1 cellular context compared by ENCODE assay signal in the genomic region with DNA sequence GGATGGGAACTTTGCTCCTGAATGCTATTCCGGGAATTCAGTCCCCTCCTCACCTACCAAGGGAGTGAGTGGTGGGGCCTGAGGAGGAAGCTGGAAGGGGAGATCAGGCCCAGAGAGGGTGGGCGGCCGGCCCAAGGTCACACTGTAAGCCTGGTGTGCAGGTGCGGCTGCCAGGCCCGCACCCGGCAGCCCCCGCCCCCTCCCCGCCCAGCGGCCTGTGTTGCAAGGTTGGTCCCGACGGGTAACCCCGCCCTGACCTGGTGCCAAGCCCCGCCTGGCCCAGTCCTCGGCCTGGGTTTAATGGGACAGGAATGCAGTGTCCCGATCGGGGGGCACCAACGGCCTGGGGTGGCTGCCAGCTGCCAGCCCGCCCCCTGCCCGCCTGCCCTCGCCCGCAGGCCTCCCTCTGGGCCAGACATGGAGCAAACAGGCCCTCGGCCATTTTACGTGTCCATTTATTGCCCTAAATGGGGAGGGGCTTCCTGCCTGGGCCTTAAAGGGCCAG.
A peak's percentile ranks its signal among the peaks of the same experiment; 100 is the strongest.
TF ChIP-seq lines count a peak whose summit lies in the region.

No MANE protein-coding gene starts in this region.

TF ChIP-seq in K562, 482 proteins besides CTCF, POLR2A, EP300 and RAD21 (continued from another document):
- TF ChIP-seq, protein P1, sequence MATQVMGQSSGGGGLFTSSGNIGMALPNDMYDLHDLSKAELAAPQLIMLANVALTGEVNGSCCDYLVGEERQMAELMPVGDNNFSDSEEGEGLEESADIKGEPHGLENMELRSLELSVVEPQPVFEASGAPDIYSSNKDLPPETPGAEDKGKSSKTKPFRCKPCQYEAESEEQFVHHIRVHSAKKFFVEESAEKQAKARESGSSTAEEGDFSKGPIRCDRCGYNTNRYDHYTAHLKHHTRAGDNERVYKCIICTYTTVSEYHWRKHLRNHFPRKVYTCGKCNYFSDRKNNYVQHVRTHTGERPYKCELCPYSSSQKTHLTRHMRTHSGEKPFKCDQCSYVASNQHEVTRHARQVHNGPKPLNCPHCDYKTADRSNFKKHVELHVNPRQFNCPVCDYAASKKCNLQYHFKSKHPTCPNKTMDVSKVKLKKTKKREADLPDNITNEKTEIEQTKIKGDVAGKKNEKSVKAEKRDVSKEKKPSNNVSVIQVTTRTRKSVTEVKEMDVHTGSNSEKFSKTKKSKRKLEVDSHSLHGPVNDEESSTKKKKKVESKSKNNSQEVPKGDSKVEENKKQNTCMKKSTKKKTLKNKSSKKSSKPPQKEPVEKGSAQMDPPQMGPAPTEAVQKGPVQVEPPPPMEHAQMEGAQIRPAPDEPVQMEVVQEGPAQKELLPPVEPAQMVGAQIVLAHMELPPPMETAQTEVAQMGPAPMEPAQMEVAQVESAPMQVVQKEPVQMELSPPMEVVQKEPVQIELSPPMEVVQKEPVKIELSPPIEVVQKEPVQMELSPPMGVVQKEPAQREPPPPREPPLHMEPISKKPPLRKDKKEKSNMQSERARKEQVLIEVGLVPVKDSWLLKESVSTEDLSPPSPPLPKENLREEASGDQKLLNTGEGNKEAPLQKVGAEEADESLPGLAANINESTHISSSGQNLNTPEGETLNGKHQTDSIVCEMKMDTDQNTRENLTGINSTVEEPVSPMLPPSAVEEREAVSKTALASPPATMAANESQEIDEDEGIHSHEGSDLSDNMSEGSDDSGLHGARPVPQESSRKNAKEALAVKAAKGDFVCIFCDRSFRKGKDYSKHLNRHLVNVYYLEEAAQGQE (CRISPR knock-in tag; IDR thresholded peaks at IDR 0.05; ENCODE audit: low read depth) = no peak
- TF ChIP-seq, protein P2, sequence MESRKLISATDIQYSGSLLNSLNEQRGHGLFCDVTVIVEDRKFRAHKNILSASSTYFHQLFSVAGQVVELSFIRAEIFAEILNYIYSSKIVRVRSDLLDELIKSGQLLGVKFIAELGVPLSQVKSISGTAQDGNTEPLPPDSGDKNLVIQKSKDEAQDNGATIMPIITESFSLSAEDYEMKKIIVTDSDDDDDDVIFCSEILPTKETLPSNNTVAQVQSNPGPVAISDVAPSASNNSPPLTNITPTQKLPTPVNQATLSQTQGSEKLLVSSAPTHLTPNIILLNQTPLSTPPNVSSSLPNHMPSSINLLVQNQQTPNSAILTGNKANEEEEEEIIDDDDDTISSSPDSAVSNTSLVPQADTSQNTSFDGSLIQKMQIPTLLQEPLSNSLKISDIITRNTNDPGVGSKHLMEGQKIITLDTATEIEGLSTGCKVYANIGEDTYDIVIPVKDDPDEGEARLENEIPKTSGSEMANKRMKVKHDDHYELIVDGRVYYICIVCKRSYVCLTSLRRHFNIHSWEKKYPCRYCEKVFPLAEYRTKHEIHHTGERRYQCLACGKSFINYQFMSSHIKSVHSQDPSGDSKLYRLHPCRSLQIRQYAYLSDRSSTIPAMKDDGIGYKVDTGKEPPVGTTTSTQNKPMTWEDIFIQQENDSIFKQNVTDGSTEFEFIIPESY (CRISPR knock-in tag; IDR thresholded peaks at IDR 0.05) = peak; percentile 84
- no peak for TF ChIP-seq ZNF780A (CRISPR knock-in tag; IDR thresholded peaks at IDR 0.05)
- 0 out of 2 replicates have a peak, but pooled peaks have one; percentile 12 for TF ChIP-seq CBX1 (IDR thresholded peaks at IDR 0.05; ENCODE audit: low read depth)
- TF ChIP-seq PCBP1 (IDR thresholded peaks at IDR 0.05; ENCODE audit: low read depth, low read length, poor library complexity, severe bottlenecking) = peak; percentile 27
- TF ChIP-seq RBM22 (IDR thresholded peaks at IDR 0.05; ENCODE audit: low read depth, low read length, poor library complexity, severe bottlenecking) = peak; percentile 76
- peak; percentile 56 for TF ChIP-seq RBFOX2 (IDR thresholded peaks at IDR 0.05; ENCODE audit: low read depth, low read length)
- TF ChIP-seq SAFB (IDR thresholded peaks at IDR 0.05; ENCODE audit: borderline replicate concordance, low read depth, low read length) = 0 out of 2 replicates have a peak, but pooled peaks have one; percentile 23
TF ChIP-seq in K562: peak in this region for 7.
